In genomic region chr16:46972429-46972970, GRCh38 we compare ENCODE assay signal across 1 cellular context.
TF ChIP-seq lines count a peak whose summit lies in the region.

No MANE protein-coding gene starts in this region.

TF ChIP-seq in IMR-90, 13 proteins besides CTCF, POLR2A, EP300 and RAD21 (continued from another document):
- no peak for TF ChIP-seq ELK1 (IDR thresholded peaks at IDR 0.05; ENCODE audit: borderline replicate concordance, low read depth, low read length)
